ENCODE assay signal across 32 cellular contexts in genomic region chr2:27873091-27873490, GRCh38.
"Had no signal": no experiment of that assay in that cellular context is flagged by ENCODE, and none has a peak within 500 bp of the region (broad histone marks: within the 10 kb centered on the region; RNA-seq: fewer than 3 reads in every experiment).

No MANE protein-coding gene starts in this region.

- H3K27ac Mint-ChIP-seq: natural killer cell; neural progenitor cell; progenitor cell of endocrine pancreas; stimulated activated memory B cell treated with anti-CD40 and anti-IgM and Interleukin-4, amounts not matched to agents 10 μg/mL and 1 μg/mL and 100 μg/mL, for 72 hours; stimulated activated naive CD8-positive, alpha-beta T cell treated with anti-CD3 and anti-CD28 coated beads, Interleukin-15, amount 100 ng/mL, for 72 hours; type B pancreatic cell had no signal

- H3K36me3 ChIP-seq: neural progenitor cell, ovary, right lobe of liver, sigmoid colon, suprapubic skin, tibial artery, transverse colon, upper lobe of right lung, uterus had no signal

- H3K27me3 ChIP-seq: neural progenitor cell, ovary, right lobe of liver, sigmoid colon, spleen, suprapubic skin, testis, tibial artery, transverse colon, upper lobe of right lung, uterus had no signal

- H3K4me1 ChIP-seq: neural progenitor cell, parathyroid adenoma, psoas muscle, right lobe of liver, sigmoid colon, spleen, suprapubic skin, testis, tibial artery, transverse colon, upper lobe of right lung, uterus had no signal

- H3K27me3 Mint-ChIP-seq: progenitor cell of endocrine pancreas; stimulated activated memory B cell treated with anti-CD40 and anti-IgM and Interleukin-4, amounts not matched to agents 10 μg/mL and 1 μg/mL and 100 μg/mL, for 72 hours; stimulated activated naive CD8-positive, alpha-beta T cell treated with anti-CD3 and anti-CD28 coated beads, Interleukin-15, amount 100 ng/mL, for 72 hours; type B pancreatic cell had no signal

- H3K4me2 ChIP-seq: neural progenitor cell, smooth muscle cell had no signal

- H3K4me3 Mint-ChIP-seq: natural killer cell; nephron; neural progenitor cell; stimulated activated memory B cell treated with anti-CD40 and anti-IgM and Interleukin-4, amounts not matched to agents 10 μg/mL and 1 μg/mL and 100 μg/mL, for 72 hours; stimulated activated naive CD8-positive, alpha-beta T cell treated with anti-CD3 and anti-CD28 coated beads, Interleukin-15, amount 100 ng/mL, for 72 hours; type B pancreatic cell had no signal

- H3K9me3 ChIP-seq: ovary, right lobe of liver, sigmoid colon, suprapubic skin, testis, tibial artery, upper lobe of right lung had no signal

- H3K36me3 Mint-ChIP-seq: neural progenitor cell, type B pancreatic cell had no signal

- H3K9me3 Mint-ChIP-seq: natural killer cell, type B pancreatic cell had no signal

- H3K4me3 ChIP-seq: neural progenitor cell, ovary, psoas muscle, right lobe of liver, sigmoid colon, skin epidermis, smooth muscle cell, spleen, suprapubic skin, testis, tibial artery, transverse colon, upper lobe of right lung, uterus had no signal

- DNase-seq: natural killer cell; occipital lobe; ovary; posterior cingulate gyrus; psoas muscle; right cardiac atrium; right lobe of liver; sigmoid colon; spleen; stimulated activated CD4-positive, alpha-beta T cell treated with anti-CD3 and anti-CD28 coated beads, Interleukin-12 subunit alpha, Interleukin-12 subunit beta, amount 100 ng/mL, for 4 hours; stimulated activated CD4-positive, alpha-beta T cell treated with anti-CD3 and anti-CD28 coated beads, Interleukin-1b, Interleukin-23, amount 100 ng/mL, for 48 hours; stimulated activated CD4-positive, alpha-beta T cell treated with anti-CD3 and anti-CD28 coated beads, Interleukin-4, amount 100 ng/mL, for 1 hour; stimulated activated CD4-positive, alpha-beta T cell treated with anti-CD3 and anti-CD28 coated beads, Interleukin-4, amount 100 ng/mL, for 4 hours; stimulated activated CD8-positive, alpha-beta memory T cell treated with anti-CD3 and anti-CD28 coated beads, Interleukin-4, amount 100 ng/mL, for 48 hours; stimulated activated naive CD4-positive, alpha-beta T cell; stimulated activated naive CD8-positive, alpha-beta T cell treated with anti-CD3 and anti-CD28 coated beads, Interleukin-15, amount 100 ng/mL, for 72 hours; stimulated activated naive CD8-positive, alpha-beta T cell treated with anti-CD3 and anti-CD28 coated beads, Interleukin-15, Interleukin-2, amounts not matched to agents 100 U/mL and 50 U/mL, for 24 hours; substantia nigra; testis; tibial artery; transverse colon; upper lobe of right lung; uterus had no signal

- H3K4me1 Mint-ChIP-seq: natural killer cell; neural progenitor cell; stimulated activated memory B cell treated with anti-CD40 and anti-IgM and Interleukin-4, amounts not matched to agents 10 μg/mL and 1 μg/mL and 100 μg/mL, for 72 hours; stimulated activated naive CD8-positive, alpha-beta T cell treated with anti-CD3 and anti-CD28 coated beads, Interleukin-15, amount 100 ng/mL, for 72 hours had no signal

- H3K79me2 ChIP-seq: parathyroid adenoma had no signal

- H3K9ac ChIP-seq: neural progenitor cell, parathyroid adenoma had no signal

- H3K27ac ChIP-seq: neural progenitor cell, ovary, parathyroid adenoma, psoas muscle, right lobe of liver, sigmoid colon, skin epidermis, spleen, suprapubic skin, testis, tibial artery, transverse colon, upper lobe of right lung, uterus had no signal

- ATAC-seq: natural killer cell; psoas muscle; right cardiac atrium; right lobe of liver; stimulated activated memory B cell treated with anti-CD40 and anti-IgM and Interleukin-4, amounts not matched to agents 10 μg/mL and 1 μg/mL and 100 μg/mL, for 72 hours; stimulated activated naive CD8-positive, alpha-beta T cell treated with anti-CD3 and anti-CD28 coated beads, Interleukin-15, amount 100 ng/mL, for 72 hours; stimulated activated naive CD8-positive, alpha-beta T cell treated with anti-CD3 and anti-CD28 coated beads, Interleukin-15, Interleukin-2, amounts not matched to agents 100 U/mL and 50 U/mL, for 24 hours; upper lobe of right lung had no signal

- H2AFZ ChIP-seq: neural progenitor cell, parathyroid adenoma had no signal
